ENCODE assay signal across 22 cellular contexts in genomic region chr1:220577926-220578325, GRCh38. TPM values are rescaled to one million over a fixed set of nuclear protein-coding genes. Genes with fewer than 3 reads are reported as not detected.
"Had no signal": no experiment of that assay in that cellular context is flagged by ENCODE, and none has a peak within 500 bp of the region (broad histone marks: within the 10 kb centered on the region; RNA-seq: fewer than 3 reads in every experiment).

No MANE protein-coding gene starts in this region.

- H3K36me3 ChIP-seq: left ventricle myocardium inferior, ovary, right atrium auricular region, right lobe of liver, stomach, thyroid gland, transverse colon, upper lobe of left lung had no signal

- DNase-seq: islet precursor cell; left ventricle myocardium inferior; midbrain; mucosa of descending colon; naive thymus-derived CD4-positive, alpha-beta T cell; ovary; right lobe of liver; stimulated activated CD4-positive, alpha-beta T cell treated with anti-CD3 and anti-CD28 coated beads, Interleukin-1b, Interleukin-23, amount 100 ng/mL, for 48 hours; stimulated activated CD4-positive, alpha-beta T cell treated with anti-CD3 and anti-CD28 coated beads, Interleukin-2, amount 100 ng/mL, for 48 hours; stimulated activated CD4-positive, alpha-beta T cell treated with anti-CD3 and anti-CD28 coated beads, Interleukin-4, amount 100 ng/mL, for 4 hours; stimulated activated naive B cell treated with anti-CD40 and anti-IgM and Interleukin-4, amounts not matched to agents 10 μg/mL and 1 μg/mL and 100 μg/mL, for 72 hours; stimulated activated naive CD8-positive, alpha-beta T cell treated with anti-CD3 and anti-CD28 coated beads, Interleukin-15, Interleukin-2, amounts not matched to agents 100 U/mL and 50 U/mL, for 24 hours; stomach; testis; thyroid gland; transverse colon; upper lobe of left lung had no signal

- H3K4me3 ChIP-seq: left ventricle myocardium inferior, lung, mucosa of descending colon, ovary, right atrium auricular region, right lobe of liver, smooth muscle cell, stomach, testis, thyroid gland, transverse colon, upper lobe of left lung, vagina had no signal

- H3K4me1 ChIP-seq: left ventricle myocardium inferior, right atrium auricular region, right lobe of liver, testis, transverse colon, upper lobe of left lung, vagina had no signal

- H3K9me3 ChIP-seq: ovary, right lobe of liver, testis, thyroid gland had no signal

- H3K27me3 ChIP-seq: ovary, right atrium auricular region, right lobe of liver, stomach, testis, thyroid gland, transverse colon, upper lobe of left lung, vagina had no signal

- H3K27ac ChIP-seq: left ventricle myocardium inferior, ovary, right atrium auricular region, right lobe of liver, stomach, testis, thyroid gland, transverse colon, upper lobe of left lung, vagina had no signal

- ATAC-seq: naive thymus-derived CD4-positive, alpha-beta T cell; natural killer cell treated with Interleukin-12 subunit alpha and Interleukin-12 subunit beta and Interleukin-15 and Interleukin-18, amount 100 ng/mL, for 72 hours; right lobe of liver; stimulated activated naive B cell treated with anti-CD40 and anti-IgM and Interleukin-4, amounts not matched to agents 10 μg/mL and 1 μg/mL and 100 μg/mL, for 72 hours; stimulated activated naive CD8-positive, alpha-beta T cell treated with anti-CD3 and anti-CD28 coated beads, Interleukin-15, Interleukin-2, amounts not matched to agents 100 U/mL and 50 U/mL, for 24 hours had no signal

RNA-seq across cellular contexts. Expression of gene MARK1, which starts 50.0 kb away (rescaled TPM):
- total RNA-seq: naive thymus-derived CD4-positive, alpha-beta T cell; natural killer cell treated with Interleukin-12 subunit alpha and Interleukin-12 subunit beta and Interleukin-15 and Interleukin-18, amount 100 ng/mL, for 72 hours had no signal
